18 cellular contexts compared by ENCODE assay signal in the genomic region with DNA sequence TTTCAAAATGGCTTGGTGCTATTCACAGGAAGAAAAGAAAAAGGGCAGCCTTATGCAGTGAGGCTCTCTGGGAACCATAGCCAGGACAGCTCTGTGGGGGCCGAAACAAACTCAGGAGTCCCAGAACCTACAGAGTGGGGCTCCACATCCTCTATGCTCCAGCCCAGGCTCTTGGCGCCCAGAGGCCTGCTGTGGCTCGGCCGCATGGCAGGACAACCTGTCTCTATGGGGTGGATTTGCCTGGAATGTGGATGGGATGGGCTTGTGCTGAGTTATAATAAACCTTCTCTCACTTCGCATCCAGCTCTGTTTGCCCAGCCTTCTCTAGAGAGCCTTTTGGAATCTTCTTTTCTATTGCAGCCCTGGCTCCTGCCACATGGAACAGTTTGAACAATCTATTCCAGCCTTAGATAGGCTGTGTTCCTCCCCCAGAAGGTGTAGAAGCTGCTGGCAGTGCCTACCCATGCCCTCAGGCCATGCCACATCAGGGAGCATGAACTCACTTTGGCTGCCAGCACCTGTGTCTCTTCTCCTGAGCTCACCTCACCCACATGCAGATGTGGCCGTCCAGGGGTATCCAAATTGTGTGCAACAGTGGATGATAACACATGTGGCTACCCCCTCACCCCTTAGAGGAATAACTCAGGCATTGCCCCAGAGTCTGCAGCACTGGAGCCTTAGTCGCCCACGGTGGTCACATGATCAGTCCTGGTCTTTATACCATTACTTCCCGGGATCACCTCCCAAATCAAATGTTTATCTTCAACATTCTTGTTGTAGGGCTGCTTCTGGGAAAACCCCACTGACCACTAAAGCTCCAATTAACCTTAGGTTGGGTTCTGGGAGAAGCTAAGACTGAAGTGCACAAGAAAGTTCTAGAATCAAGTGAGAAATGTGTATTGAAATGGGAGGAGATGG.
DNase-seq lines count a peak whose midpoint lies in the region; ATAC-seq and TF ChIP-seq lines count a peak whose summit lies in the region.
"Had no signal": no experiment of that assay in that cellular context is flagged by ENCODE, and none has a peak within 500 bp of the region (broad histone marks: within the 10 kb centered on the region; RNA-seq: fewer than 3 reads in every experiment).

No MANE protein-coding gene starts in this region.

- H3K4me1 Mint-ChIP-seq in HFFc6 (ENCODE audit: low read depth), result peaks cover 50% of the 10 kb centered on the region
- H3K4me1 Mint-ChIP-seq: CD4-positive, CD25-positive, alpha-beta regulatory T cell; stimulated activated effector memory CD8-positive, alpha-beta T cell treated with anti-CD3 and anti-CD28 coated beads, Interleukin-12 subunit alpha, Interleukin-12 subunit beta, amount 100 ng/mL, for 72 hours had no signal

- H3K9ac ChIP-seq in mammary epithelial cell (ENCODE audit: insufficient read depth, low read length) (no peak overlapping the region), smooth muscle cell (ENCODE audit: low read depth) (no peak overlapping the region)
- H3K9ac ChIP-seq: parathyroid adenoma had no signal

- dilution Hi-C loops in mammary epithelial cell (cut with HindIII; ENCODE audit: low sequenced_read_pairs), result no loop called here

- BruUV-seq in mammary epithelial cell (replicated peaks; lab: Mats Ljungman, UMichigan), result no TSS peak

- peaks cover 18% of the 10 kb centered on the region for H3K4me1 ChIP-seq in mammary epithelial cell (ENCODE audit: insufficient read depth, low read length)
- peaks cover 4% of the 10 kb centered on the region for H3K4me1 ChIP-seq in smooth muscle cell (ENCODE audit: low read depth)
- H3K4me1 ChIP-seq: parathyroid adenoma had no signal

- peaks cover 8% of the 10 kb centered on the region for H3F3A ChIP-seq in smooth muscle cell (ENCODE audit: low read depth)

- H3K36me3 Mint-ChIP-seq in HFFc6 (ENCODE audit: low read depth), result no peaks in the 10 kb centered on the region
- H3K36me3 Mint-ChIP-seq: CD4-positive, CD25-positive, alpha-beta regulatory T cell; memory B cell; stimulated activated effector memory CD8-positive, alpha-beta T cell treated with anti-CD3 and anti-CD28 coated beads, Interleukin-12 subunit alpha, Interleukin-12 subunit beta, amount 100 ng/mL, for 72 hours had no signal

- peak overlapping the region; percentile 24 for H2AFZ ChIP-seq in mammary epithelial cell (ENCODE audit: low read depth, low read length)
- H2AFZ ChIP-seq in smooth muscle cell (ENCODE audit: low read depth), result peak overlapping the region; percentile 71
- H2AFZ ChIP-seq: parathyroid adenoma had no signal

- ATAC-seq in HG02798 (IDR thresholded peaks at IDR 0.05; ENCODE audit: poor library complexity, unreplicated experiment) (no peak), SK-N-SH treated with all-trans-retinoic acid at 6 μM for 48 hours (no peak), GM19452 (IDR thresholded peaks at IDR 0.05; ENCODE audit: unreplicated experiment) (no peak)
- ATAC-seq: activated T-cell treated with anti-CD3 and anti-CD28 coated beads, Interleukin-2, amount 50 U/mL, for 72 hours; stimulated activated effector memory CD8-positive, alpha-beta T cell treated with anti-CD3 and anti-CD28 coated beads, Interleukin-12 subunit alpha, Interleukin-12 subunit beta, amount 100 ng/mL, for 72 hours had no signal

- in situ Hi-C loops in mammary epithelial cell (cut with MboI; ENCODE audit: low sequenced_read_pairs in 2 of 2), result no loop called here

- H3K27ac ChIP-seq in mammary epithelial cell (ENCODE audit: insufficient read depth, low read depth, low read length) (no peak overlapping the region), smooth muscle cell (ENCODE audit: low read depth) (peak overlapping the region; percentile 0)
- H3K27ac ChIP-seq: parathyroid adenoma had no signal

- 55% methylated on average over 9 of the region's 9 CpGs for WGBS in mammary epithelial cell (ENCODE audit: low coverage, missing lambda C conversion rate)
- WGBS in smooth muscle cell (ENCODE audit: low lambda C conversion rate), result 59% methylated on average over 9 of the region's 9 CpGs

- H3K36me3 ChIP-seq in mammary epithelial cell (ENCODE audit: insufficient read depth, low read length) (no peaks in the 10 kb centered on the region), smooth muscle cell (ENCODE audit: low read depth) (no peaks in the 10 kb centered on the region)

- H3K27me3 Mint-ChIP-seq in HFFc6 (ENCODE audit: insufficient read depth), result no peaks in the 10 kb centered on the region

- intact Hi-C loops in mammary epithelial cell (cut with micrococcal nuclease), result no loop called here

- no peaks in the 10 kb centered on the region for H3K27me3 ChIP-seq in mammary epithelial cell (ENCODE audit: insufficient read depth, low read length)
- H3K27me3 ChIP-seq in smooth muscle cell (ENCODE audit: low read depth), result no peaks in the 10 kb centered on the region

- TF ChIP-seq CTCF in HFFc6 (IDR thresholded peaks at IDR 0.05) (no peak), mammary epithelial cell (conservative IDR thresholded peaks at IDR 0.05 in 1 of 2, IDR thresholded peaks at IDR 0.05 in 1 of 2; ENCODE audit: extremely low read depth in 1 of 2, insufficient read depth in 1 of 2, low read depth in 1 of 2, low read length in 2 of 2) (no peak), smooth muscle cell (IDR thresholded peaks at IDR 0.05; ENCODE audit: borderline replicate concordance, insufficient read depth, poor library complexity, severe bottlenecking) (no peak)

- H3K4me3 ChIP-seq in mammary epithelial cell (replicated peaks in 1 of 3; ENCODE audit: insufficient read depth in 1 of 3, low read depth in 2 of 3, low read length in 3 of 3) (no peak overlapping the region), smooth muscle cell (no peak overlapping the region)

- H3K4me2 ChIP-seq in mammary epithelial cell (ENCODE audit: insufficient read depth, low read depth, low read length), result no peak overlapping the region
- H3K4me2 ChIP-seq in smooth muscle cell, result peak overlapping the region; percentile 28

- peak overlapping the region; percentile 69 for H3K27ac Mint-ChIP-seq in HFFc6
- H3K27ac Mint-ChIP-seq: activated T-cell treated with anti-CD3 and anti-CD28 coated beads, Interleukin-2, amount 50 U/mL, for 72 hours; CD4-positive, CD25-positive, alpha-beta regulatory T cell; memory B cell; stimulated activated effector memory CD8-positive, alpha-beta T cell treated with anti-CD3 and anti-CD28 coated beads, Interleukin-12 subunit alpha, Interleukin-12 subunit beta, amount 100 ng/mL, for 72 hours had no signal

- H3K9me3 Mint-ChIP-seq in HFFc6, result no peaks in the 10 kb centered on the region
- H3K9me3 Mint-ChIP-seq: activated T-cell treated with anti-CD3 and anti-CD28 coated beads, Interleukin-2, amount 50 U/mL, for 72 hours; CD4-positive, CD25-positive, alpha-beta regulatory T cell; memory B cell; stimulated activated effector memory CD8-positive, alpha-beta T cell treated with anti-CD3 and anti-CD28 coated beads, Interleukin-12 subunit alpha, Interleukin-12 subunit beta, amount 100 ng/mL, for 72 hours had no signal

- peak; percentile 52 for DNase-seq in HFFc6
- DNase-seq in mammary epithelial cell, result peak; percentile 56
- DNase-seq in iPS-NIHi11 (ENCODE audit: low spot score), result peak; percentile 38
- DNase-seq in smooth muscle cell (lab: John Stamatoyannopoulos, UW; ENCODE audit: unreplicated experiment), result no peak
- DNase-seq in COR-L47 (lab: John Stamatoyannopoulos, UW), result no peak
- DNase-seq: activated CD4-positive, CD25-positive, alpha-beta regulatory T cell treated with anti-CD3 and anti-CD28 coated beads, Interleukin-2, amount 50 U/mL, for 72 hours; activated T-cell treated with anti-CD3 and anti-CD28 coated beads, Interleukin-2, amount 50 U/mL, for 72 hours; CD4-positive, CD25-positive, alpha-beta regulatory T cell; head of caudate nucleus; KG1; NCI-H1930; stimulated activated CD4-positive, alpha-beta T cell treated with anti-CD3 and anti-CD28 coated beads, Interleukin-2, amount 100 ng/mL, for 48 hours had no signal

- H3K4me3 Mint-ChIP-seq in HFFc6, result no peak overlapping the region
- H3K4me3 Mint-ChIP-seq: activated T-cell treated with anti-CD3 and anti-CD28 coated beads, Interleukin-2, amount 50 U/mL, for 72 hours; CD4-positive, CD25-positive, alpha-beta regulatory T cell; memory B cell; stimulated activated effector memory CD8-positive, alpha-beta T cell treated with anti-CD3 and anti-CD28 coated beads, Interleukin-12 subunit alpha, Interleukin-12 subunit beta, amount 100 ng/mL, for 72 hours had no signal

- H4K20me1 ChIP-seq in mammary epithelial cell (ENCODE audit: insufficient read depth, low read length), result no peaks in the 10 kb centered on the region
- H4K20me1 ChIP-seq in smooth muscle cell (ENCODE audit: low read depth), result no peaks in the 10 kb centered on the region

- H3K9me3 ChIP-seq in mammary epithelial cell (replicated peaks; ENCODE audit: insufficient read depth, low read length) (no peaks in the 10 kb centered on the region), smooth muscle cell (replicated peaks; ENCODE audit: low read depth) (no peaks in the 10 kb centered on the region)

- CTCF ChIA-PET in mammary epithelial cell (lab: Charles Lee; ENCODE audit: low non-redundant PET), result interaction anchor here (0.6 kb wide), 1 partner anchor 39 kb away, joined by 3 read pairs; no protein-coding TSS in a partner anchor

- no peaks in the 10 kb centered on the region for H3K79me2 ChIP-seq in mammary epithelial cell (ENCODE audit: insufficient read depth, low read length)
- H3K79me2 ChIP-seq in smooth muscle cell (ENCODE audit: low read depth), result no peaks in the 10 kb centered on the region
- H3K79me2 ChIP-seq: parathyroid adenoma had no signal

TF ChIP-seq in SK-N-SH treated with all-trans-retinoic acid at 6 μM for 48 hours, 23 proteins besides CTCF, POLR2A, EP300 and RAD21:
- TF ChIP-seq, protein P1, sequence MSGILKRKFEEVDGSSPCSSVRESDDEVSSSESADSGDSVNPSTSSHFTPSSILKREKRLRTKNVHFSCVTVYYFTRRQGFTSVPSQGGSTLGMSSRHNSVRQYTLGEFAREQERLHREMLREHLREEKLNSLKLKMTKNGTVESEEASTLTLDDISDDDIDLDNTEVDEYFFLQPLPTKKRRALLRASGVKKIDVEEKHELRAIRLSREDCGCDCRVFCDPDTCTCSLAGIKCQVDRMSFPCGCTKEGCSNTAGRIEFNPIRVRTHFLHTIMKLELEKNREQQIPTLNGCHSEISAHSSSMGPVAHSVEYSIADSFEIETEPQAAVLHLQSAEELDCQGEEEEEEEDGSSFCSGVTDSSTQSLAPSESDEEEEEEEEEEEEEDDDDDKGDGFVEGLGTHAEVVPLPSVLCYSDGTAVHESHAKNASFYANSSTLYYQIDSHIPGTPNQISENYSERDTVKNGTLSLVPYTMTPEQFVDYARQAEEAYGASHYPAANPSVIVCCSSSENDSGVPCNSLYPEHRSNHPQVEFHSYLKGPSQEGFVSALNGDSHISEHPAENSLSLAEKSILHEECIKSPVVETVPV (CRISPR knock-in tag; IDR thresholded peaks at IDR 0.05), result no peak
- TF ChIP-seq SNAI2 (CRISPR knock-in tag; IDR thresholded peaks at IDR 0.05) (no peak), GLIS3 (CRISPR knock-in tag; IDR thresholded peaks at IDR 0.05) (no peak), ZNF565 (CRISPR knock-in tag; conservative IDR thresholded peaks at IDR 0.05; ENCODE audit: low read depth) (no peak), TCF4 (CRISPR knock-in tag; IDR thresholded peaks at IDR 0.05; ENCODE audit: borderline replicate concordance) (no peak)

Comparison
In these comparisons a context has a peak if more than half of its experiments do, and no peak if none do; other contexts are left out.
1. DNase-seq: peak in HFFc6 (single experiment), mammary epithelial cell (single experiment) and iPS-NIHi11 (single experiment); none in smooth muscle cell (single experiment) and COR-L47 (single experiment).